In genomic region chr2:8159966-8160603, GRCh38 we compare ENCODE assay signal across 20 cellular contexts.
DNase-seq lines count a peak whose midpoint lies in the region; ATAC-seq and TF ChIP-seq lines count a peak whose summit lies in the region.
"Had no signal": no experiment of that assay in that cellular context is flagged by ENCODE, and none has a peak within 500 bp of the region (broad histone marks: within the 10 kb centered on the region; RNA-seq: fewer than 3 reads in every experiment).

No MANE protein-coding gene starts in this region.

- H4K91ac ChIP-seq in neuronal stem cell (ENCODE audit: low read depth, low read length, poor library complexity): no peak overlapping the region

- DNase-seq in DND-41 (no peak), GM20000 (ENCODE audit: low spot score) (peak; percentile 28), WERI-Rb-1 (peak; percentile 70), neuronal stem cell (ENCODE audit: low spot score) (no peak), DMS53 treated with DMSO at 0.1 percent for 48 hours (lab: John Stamatoyannopoulos, UW; ENCODE audit: unreplicated experiment) (no peak), ovary (no peak), H7 (no peak)
- no peak for DNase-seq in stimulated activated CD4-positive, alpha-beta T cell treated with anti-CD3 and anti-CD28 coated beads, Interleukin-2, amount 100 ng/mL, for 48 hours
- DNase-seq: activated CD4-positive, alpha-beta T cell treated with anti-CD3 and anti-CD28 coated beads for 1 hour; activated CD8-positive, alpha-beta memory T cell treated with anti-CD3 and anti-CD28 coated beads, Interleukin-2, amount 10 ng/mL, durations not matched to agents 7 days and 5 days; activated effector memory CD4-positive, alpha-beta T cell treated with anti-CD3 and anti-CD28 coated beads, Interleukin-2, amount 50 U/mL, for 16 hours; Caco-2; dorsolateral prefrontal cortex; esophagus squamous epithelium; midbrain; NCI-H1436 treated with DMSO at 0.1 percent for 48 hours; NCI-H345; SHP77; stimulated activated CD4-positive, alpha-beta T cell treated with anti-CD3 and anti-CD28 coated beads, Interleukin-1b, Interleukin-23, amount 100 ng/mL, for 48 hours had no signal

- H3K27me3 ChIP-seq in DND-41 (ENCODE audit: insufficient read depth, low read length, poor library complexity) (no peaks in the 10 kb centered on the region), WERI-Rb-1 (ENCODE audit: insufficient read depth, low read depth, severe bottlenecking) (no peaks in the 10 kb centered on the region), neuronal stem cell (ENCODE audit: control insufficient read depth in 3 of 3, insufficient read depth in 3 of 3, low read depth in 1 of 3, low read length in 3 of 3) (no peaks in the 10 kb centered on the region), ovary (no peaks in the 10 kb centered on the region), H7 (ENCODE audit: control insufficient read depth, insufficient read depth, low read length) (no peaks in the 10 kb centered on the region)
- H3K27me3 ChIP-seq: esophagus squamous epithelium had no signal

- no peaks in the 10 kb centered on the region for H3K36me3 ChIP-seq in DND-41 (ENCODE audit: insufficient read depth, low read length)
- H3K36me3 ChIP-seq in WERI-Rb-1: no peaks in the 10 kb centered on the region
- no peaks in the 10 kb centered on the region for H3K36me3 ChIP-seq in neuronal stem cell (replicated peaks in 1 of 2; ENCODE audit: control insufficient read depth in 2 of 2, insufficient read depth in 2 of 2, low read length in 2 of 2)
- H3K36me3 ChIP-seq in ovary: no peaks in the 10 kb centered on the region
- H3K36me3 ChIP-seq in H7 (replicated peaks; ENCODE audit: control insufficient read depth, insufficient read depth, low read length): no peaks in the 10 kb centered on the region
- H3K36me3 ChIP-seq: esophagus squamous epithelium had no signal

- H2AFZ ChIP-seq in DND-41 (ENCODE audit: low read depth, low read length) (0 out of 2 replicates have a peak overlapping the region, but pooled peaks have one; percentile 19), neuronal stem cell (ENCODE audit: low read length) (peak overlapping the region; percentile 74)

- no peaks in the 10 kb centered on the region for H4K20me1 ChIP-seq in DND-41 (ENCODE audit: insufficient read depth, low read length)

- H4K8ac ChIP-seq in neuronal stem cell (ENCODE audit: low read depth, low read length): no peak overlapping the region

- no peak overlapping the region for H3K9ac ChIP-seq in DND-41 (ENCODE audit: low read depth, low read length)
- no peak overlapping the region for H3K9ac ChIP-seq in neuronal stem cell (ENCODE audit: low read depth, low read length, poor library complexity)

- no peak overlapping the region for H2BK120ac ChIP-seq in neuronal stem cell (ENCODE audit: low read depth, low read length)

- TF ChIP-seq CTCF in DND-41 (IDR thresholded peaks at IDR 0.05; ENCODE audit: borderline replicate concordance, extremely low read depth, low read length, poor library complexity, severe bottlenecking): no peak
- no peak for TF ChIP-seq CTCF in GM20000 (IDR thresholded peaks at IDR 0.05; ENCODE audit: extremely low read depth, missing control alignments)
- no peak for TF ChIP-seq CTCF in WERI-Rb-1 (IDR thresholded peaks at IDR 0.05; ENCODE audit: low read depth, low read length)
- no peak for TF ChIP-seq CTCF in ovary (IDR thresholded peaks at IDR 0.05)

- intact Hi-C loops in ovary (cut with DNase I): no loop called here

- H3K4me2 ChIP-seq in DND-41 (ENCODE audit: insufficient read depth, low read length) (no peak overlapping the region), neuronal stem cell (ENCODE audit: insufficient read depth, low read length, poor library complexity, severe bottlenecking) (no peak overlapping the region)

- H2BK15ac ChIP-seq in neuronal stem cell (ENCODE audit: low read length): no peak overlapping the region

- ATAC-seq in DND-41 (ENCODE audit: insufficient read depth, low read depth): no peak
- ATAC-seq: activated CD8-positive, alpha-beta memory T cell treated with anti-CD3 and anti-CD28 coated beads, Interleukin-2, amount 10 ng/mL, durations not matched to agents 7 days and 5 days; left lobe of liver had no signal

- H3K4me1 ChIP-seq in DND-41 (ENCODE audit: insufficient read depth, low read length): no peaks in the 10 kb centered on the region
- peaks cover 15 to 26% of the 10 kb centered on the region in 2 donors for H3K4me1 ChIP-seq in neuronal stem cell (ENCODE audit: control insufficient read depth in 2 of 2, insufficient read depth in 1 of 2, low read depth in 1 of 2, low read length in 2 of 2)
- H3K4me1 ChIP-seq in ovary (ENCODE audit: insufficient read depth): no peaks in the 10 kb centered on the region
- H3K4me1 ChIP-seq: Caco-2, esophagus squamous epithelium had no signal

- no peak overlapping the region for H3K18ac ChIP-seq in neuronal stem cell (ENCODE audit: low read length)

- H2BK5ac ChIP-seq in neuronal stem cell (ENCODE audit: low read length): no peak overlapping the region

- no peak for TF ChIP-seq POLR2A in ovary (IDR thresholded peaks at IDR 0.05)

- H3K14ac ChIP-seq in neuronal stem cell (ENCODE audit: low read length): no peak overlapping the region

- no peak for TF ChIP-seq EP300 in ovary (IDR thresholded peaks at IDR 0.05)

- H3K4ac ChIP-seq in neuronal stem cell (ENCODE audit: low read length): no peak overlapping the region

- H3K79me2 ChIP-seq in DND-41 (ENCODE audit: insufficient read depth, low read length): no peaks in the 10 kb centered on the region

- no peak overlapping the region for H2AK5ac ChIP-seq in neuronal stem cell (ENCODE audit: low read depth, low read length)

- no peaks in the 10 kb centered on the region for H3K9me3 ChIP-seq in DND-41 (ENCODE audit: insufficient read depth, low read length, severe bottlenecking)
- no peaks in the 10 kb centered on the region for H3K9me3 ChIP-seq in WERI-Rb-1 (ENCODE audit: severe bottlenecking)
- peaks cover 0 to 11% of the 10 kb centered on the region in 2 donors for H3K9me3 ChIP-seq in neuronal stem cell (replicated peaks in 1 of 2; ENCODE audit: control insufficient read depth in 2 of 2, insufficient read depth in 1 of 2, low read depth in 1 of 2, low read length in 2 of 2)
- no peaks in the 10 kb centered on the region for H3K9me3 ChIP-seq in ovary
- H3K9me3 ChIP-seq: Caco-2, esophagus squamous epithelium had no signal

- WGBS in neuronal stem cell (ENCODE audit: extremely low coverage in 2 of 2, insufficient read length in 2 of 2, insufficient replicate concordance in 1 of 2), 2 donors: no CpG with 5 or more reads among the region's 4 CpGs
- WGBS in ovary, 3 donors: 76 to 78% (median 76%) methylated on average over 4 of the region's 4 CpGs

- H3K4me3 ChIP-seq in DND-41 (ENCODE audit: low read depth in 1 of 2, low read length in 2 of 2) (no peak overlapping the region), WERI-Rb-1 (ENCODE audit: low read depth, low read length) (no peak overlapping the region), neuronal stem cell (ENCODE audit: low read length in 2 of 2) (no peak overlapping the region), ovary (no peak overlapping the region), H7 (ENCODE audit: insufficient read depth, low read depth, low read length) (no peak overlapping the region)
- H3K4me3 ChIP-seq: dorsolateral prefrontal cortex, esophagus squamous epithelium had no signal

- H3K23ac ChIP-seq in neuronal stem cell (ENCODE audit: low read depth, low read length, poor library complexity): no peak overlapping the region

- H3K27ac ChIP-seq in DND-41 (ENCODE audit: low read length): no peak overlapping the region
- no peak overlapping the region for H3K27ac ChIP-seq in WERI-Rb-1
- H3K27ac ChIP-seq in neuronal stem cell (replicated peaks; ENCODE audit: low read length): no peak overlapping the region
- no peak overlapping the region for H3K27ac ChIP-seq in ovary
- H3K27ac ChIP-seq: dorsolateral prefrontal cortex, esophagus squamous epithelium had no signal

- no peak overlapping the region for H2BK12ac ChIP-seq in neuronal stem cell (ENCODE audit: low read length)

- no peaks in the 10 kb centered on the region for H3K79me1 ChIP-seq in neuronal stem cell (ENCODE audit: low read depth, low read length)

Comparison
In these comparisons a context has a peak if more than half of its experiments do, and no peak if none do; other contexts are left out.
1. DNase-seq: peak in GM20000 (single experiment) and WERI-Rb-1 (single experiment); none in DND-41 (single experiment), neuronal stem cell (single experiment), DMS53 treated with DMSO at 0.1 percent for 48 hours (single experiment), ovary (0 of 5), H7 (single experiment) and stimulated activated CD4-positive, alpha-beta T cell treated with anti-CD3 and anti-CD28 coated beads, Interleukin-2, amount 100 ng/mL, for 48 hours (0 of 2).